Comparison of ENCODE assay signal across 23 cellular contexts in genomic region chr10:128280271-128280670, GRCh38.
DNase-seq lines count a peak whose midpoint lies in the region; ATAC-seq, FAIRE-seq and TF ChIP-seq lines count a peak whose summit lies in the region.
"Had no signal": no experiment of that assay in that cellular context is flagged by ENCODE, and none has a peak within 500 bp of the region (broad histone marks: within the 10 kb centered on the region; RNA-seq: fewer than 3 reads in every experiment).

No MANE protein-coding gene starts in this region.

- H3K36me3 Mint-ChIP-seq in activated CD8-positive, alpha-beta T cell treated with anti-CD3 and anti-CD28 coated beads for 36 hours (ENCODE audit: low read depth): no peaks in the 10 kb centered on the region
- H3K36me3 Mint-ChIP-seq in activated CD8-positive, alpha-beta T cell treated with anti-CD3 and anti-CD28 coated beads, Interleukin-2, amount 10 ng/mL, durations not matched to agents 7 days and 5 days (ENCODE audit: low read depth): no peaks in the 10 kb centered on the region

- TF ChIP-seq POLR2A in H54 (IDR thresholded peaks at IDR 0.05; ENCODE audit: low read depth, low read length): no peak

- TF ChIP-seq CTCF in activated CD8-positive, alpha-beta T cell treated with anti-CD3 and anti-CD28 coated beads for 36 hours (IDR thresholded peaks at IDR 0.05): no peak
- TF ChIP-seq CTCF in HEK293 (tag by site-specific recombination; IDR thresholded peaks at IDR 0.05) (no peak), WERI-Rb-1 (IDR thresholded peaks at IDR 0.05; ENCODE audit: low read depth, low read length) (0 out of 2 replicates have a peak, but pooled peaks have one; percentile 2), heart right ventricle (IDR thresholded peaks at IDR 0.05) (no peak)

- H3K27ac ChIP-seq in HEK293 (ENCODE audit: extremely low read depth, low read depth, low read length): no peak overlapping the region
- no peak overlapping the region for H3K27ac ChIP-seq in WERI-Rb-1
- H3K27ac ChIP-seq in heart right ventricle: no peak overlapping the region
- H3K27ac ChIP-seq: 22Rv1, SJCRH30 had no signal

- intact Hi-C loops in activated CD8-positive, alpha-beta T cell treated with anti-CD3 and anti-CD28 coated beads for 36 hours (cut with micrococcal nuclease): no loop called here
- intact Hi-C loops in heart right ventricle (cut with DNase I): no loop called here

- no peak overlapping the region for H3K4me3 Mint-ChIP-seq in activated CD8-positive, alpha-beta T cell treated with anti-CD3 and anti-CD28 coated beads for 36 hours
- no peak overlapping the region for H3K4me3 Mint-ChIP-seq in activated CD8-positive, alpha-beta T cell treated with anti-CD3 and anti-CD28 coated beads, Interleukin-2, amount 10 ng/mL, durations not matched to agents 7 days and 5 days
- H3K4me3 Mint-ChIP-seq: GM23338 had no signal

- H3K4me3 ChIP-seq in HEK293 (ENCODE audit: low read depth, low read length): no peak overlapping the region
- H3K4me3 ChIP-seq in WERI-Rb-1 (ENCODE audit: low read depth, low read length): no peak overlapping the region
- no peak overlapping the region for H3K4me3 ChIP-seq in heart right ventricle
- H3K4me3 ChIP-seq: GM23338, MG63, SJCRH30 had no signal

- H3K27me3 ChIP-seq in WERI-Rb-1 (ENCODE audit: insufficient read depth, low read depth, severe bottlenecking) (peaks cover 2% of the 10 kb centered on the region), heart right ventricle (peaks cover 0 to 64% (median 55%) of the 10 kb centered on the region in 7 donors)
- H3K27me3 ChIP-seq: MG63, SJCRH30 had no signal

- 58 to 68% methylated on average over 2 of the region's 2 CpGs for WGBS in heart right ventricle, 2 donors

- peaks cover 25% of the 10 kb centered on the region for H3K27me3 Mint-ChIP-seq in activated CD8-positive, alpha-beta T cell treated with anti-CD3 and anti-CD28 coated beads for 36 hours
- H3K27me3 Mint-ChIP-seq in activated CD8-positive, alpha-beta T cell treated with anti-CD3 and anti-CD28 coated beads, Interleukin-2, amount 10 ng/mL, durations not matched to agents 7 days and 5 days (ENCODE audit: low read depth): peaks cover 27% of the 10 kb centered on the region

- H3K27ac Mint-ChIP-seq in activated CD8-positive, alpha-beta T cell treated with anti-CD3 and anti-CD28 coated beads for 36 hours: no peak overlapping the region
- no peak overlapping the region for H3K27ac Mint-ChIP-seq in activated CD8-positive, alpha-beta T cell treated with anti-CD3 and anti-CD28 coated beads, Interleukin-2, amount 10 ng/mL, durations not matched to agents 7 days and 5 days
- H3K27ac Mint-ChIP-seq: GM23338 had no signal

- H3K36me3 ChIP-seq in HEK293 (ENCODE audit: control insufficient read depth in 2 of 2, insufficient read depth in 1 of 2, low read length in 2 of 2) (no peaks in the 10 kb centered on the region), WERI-Rb-1 (no peaks in the 10 kb centered on the region), heart right ventricle (no peaks in the 10 kb centered on the region)
- H3K36me3 ChIP-seq: MG63, SJCRH30 had no signal

- no peaks in the 10 kb centered on the region for H3K9me3 Mint-ChIP-seq in activated CD8-positive, alpha-beta T cell treated with anti-CD3 and anti-CD28 coated beads for 36 hours
- H3K9me3 Mint-ChIP-seq in activated CD8-positive, alpha-beta T cell treated with anti-CD3 and anti-CD28 coated beads, Interleukin-2, amount 10 ng/mL, durations not matched to agents 7 days and 5 days (ENCODE audit: insufficient read depth): no peaks in the 10 kb centered on the region
- H3K9me3 Mint-ChIP-seq: GM23338 had no signal

- FAIRE-seq in H54 (lab: Jason Lieb, UNC): no peak
- FAIRE-seq: GM12891 had no signal

- CTCF ChIA-PET in activated CD8-positive, alpha-beta T cell treated with anti-CD3 and anti-CD28 coated beads for 36 hours (lab: Charles Lee): interaction anchor here (0.6 kb wide), 1 partner anchor 18 kb away, joined by 3 read pairs; no protein-coding TSS in a partner anchor
- CTCF ChIA-PET in activated CD8-positive, alpha-beta T cell treated with anti-CD3 and anti-CD28 coated beads, Interleukin-2, amount 10 ng/mL, durations not matched to agents 7 days and 5 days (lab: Charles Lee): no interaction called here
- CTCF ChIA-PET in HEK293 (lab: Yijun Ruan, JAX): interaction anchor here (0.6 kb wide), 1 partner anchor 16 kb away, joined by 3 read pairs; no protein-coding TSS in a partner anchor

- POLR2A ChIA-PET in activated CD8-positive, alpha-beta T cell treated with anti-CD3 and anti-CD28 coated beads for 36 hours (lab: Charles Lee): no interaction called here
- POLR2A ChIA-PET in activated CD8-positive, alpha-beta T cell treated with anti-CD3 and anti-CD28 coated beads, Interleukin-2, amount 10 ng/mL, durations not matched to agents 7 days and 5 days (lab: Charles Lee): no interaction called here
- POLR2A ChIA-PET in HEK293 (lab: Yijun Ruan, JAX): no interaction called here

- peak; percentile 37 for ATAC-seq in activated CD8-positive, alpha-beta T cell treated with anti-CD3 and anti-CD28 coated beads for 36 hours
- no peak for ATAC-seq in activated CD8-positive, alpha-beta T cell treated with anti-CD3 and anti-CD28 coated beads, Interleukin-2, amount 10 ng/mL, durations not matched to agents 7 days and 5 days
- no peak for ATAC-seq in heart right ventricle
- ATAC-seq: GM23338, PC-3 had no signal

- peaks cover 2% of the 10 kb centered on the region for H3K4me1 Mint-ChIP-seq in activated CD8-positive, alpha-beta T cell treated with anti-CD3 and anti-CD28 coated beads for 36 hours (ENCODE audit: low read depth)
- peaks cover 3% of the 10 kb centered on the region for H3K4me1 Mint-ChIP-seq in activated CD8-positive, alpha-beta T cell treated with anti-CD3 and anti-CD28 coated beads, Interleukin-2, amount 10 ng/mL, durations not matched to agents 7 days and 5 days (ENCODE audit: low read depth)

- peak; percentile 25 for DNase-seq in activated CD8-positive, alpha-beta T cell treated with anti-CD3 and anti-CD28 coated beads for 36 hours
- no peak for DNase-seq in activated CD8-positive, alpha-beta T cell treated with anti-CD3 and anti-CD28 coated beads, Interleukin-2, amount 10 ng/mL, durations not matched to agents 7 days and 5 days
- DNase-seq in WERI-Rb-1 (no peak), inferior parietal cortex (ENCODE audit: extremely low spot score) (no peak), H54 (ENCODE audit: insufficient read length, low spot score) (no peak), heart right ventricle (no peak), A172 (ENCODE audit: low spot score) (no peak)
- DNase-seq: Calu3, HCEC 1CT, Kasumi-1, MG63, NCI-H1105 treated with DMSO at 0.1 percent for 48 hours, NCI-H146, NCI-H1930, NCI-H2107, NCI-H524, NCI-H748 treated with DMSO at 0.1 percent for 48 hours, PC-3, SJCRH30 had no signal

- 0 out of 2 replicates have a peak, but pooled peaks cover 3% of the 10 kb centered on the region for H3K4me1 ChIP-seq in HEK293 (ENCODE audit: control insufficient read depth, insufficient read depth, low read length)
- H3K4me1 ChIP-seq in heart right ventricle: peaks cover 0 to 4% (median 0%) of the 10 kb centered on the region in 9 donors
- H3K4me1 ChIP-seq: SJCRH30 had no signal

- no peaks in the 10 kb centered on the region for H3K9me3 ChIP-seq in HEK293 (ENCODE audit: control insufficient read depth, insufficient read depth, low read depth, low read length)
- no peaks in the 10 kb centered on the region for H3K9me3 ChIP-seq in WERI-Rb-1 (ENCODE audit: severe bottlenecking)
- no peaks in the 10 kb centered on the region for H3K9me3 ChIP-seq in heart right ventricle
- H3K9me3 ChIP-seq: MG63, SJCRH30 had no signal

TF ChIP-seq in HEK293, 187 proteins besides CTCF, POLR2A, EP300 and RAD21:
- no peak for TF ChIP-seq ZNF121 (tag by site-specific recombination; IDR thresholded peaks at IDR 0.05)
- peak; percentile 44 for TF ChIP-seq EGR2 (tag by site-specific recombination; IDR thresholded peaks at IDR 0.05; ENCODE audit: low read depth)
